In genomic region chr3:124984754-124985153, GRCh38 we compare ENCODE assay signal across 22 cellular contexts. TPM values are rescaled to one million over a fixed set of nuclear protein-coding genes. Genes with fewer than 3 reads are reported as not detected.
DNase-seq lines count a peak whose midpoint lies in the region; ATAC-seq and TF ChIP-seq lines count a peak whose summit lies in the region.
"Had no signal": no experiment of that assay in that cellular context is flagged by ENCODE, and none has a peak within 500 bp of the region (broad histone marks: within the 10 kb centered on the region; RNA-seq: fewer than 3 reads in every experiment).

No MANE protein-coding gene starts in this region.

- H3K4me3 ChIP-seq in heart left ventricle: no peak overlapping the region
- H3K4me3 ChIP-seq in colonic mucosa: no peak overlapping the region
- no peak overlapping the region for H3K4me3 ChIP-seq in mucosa of descending colon
- no peak overlapping the region for H3K4me3 ChIP-seq in transverse colon
- no peak overlapping the region for H3K4me3 ChIP-seq in HAP-1
- H3K4me3 ChIP-seq: GM12878, skin epidermis, thoracic aorta had no signal

- no peak for TF ChIP-seq POLR2A in heart left ventricle (IDR thresholded peaks at IDR 0.05)
- no peak for TF ChIP-seq POLR2A in transverse colon (IDR thresholded peaks at IDR 0.05)

- 87 to 96% (median 95%) methylated on average over 3 of the region's 3 CpGs for WGBS in heart left ventricle, 4 donors
- WGBS in transverse colon (ENCODE audit: low coverage in 1 of 2), 2 donors: 51 to 64% methylated on average over 2 to 3 of the region's 3 CpGs

- in situ Hi-C loops in transverse colon (cut with MboI; ENCODE audit: low pct_ligation_motif_present in 1 of 4, low pct_unique_long_range_greater_than_20kb in 1 of 4, low sequenced_read_pairs in 3 of 4) (loop anchor here in 1 of 4 donors (10.0 kb wide), 1 partner anchor 60 kb away; no protein-coding TSS in a partner anchor), HAP-1 (cut with MboI; ENCODE audit: low sequenced_read_pairs) (no loop called here)

- no peak for DNase-seq in heart left ventricle
- DNase-seq in Right ventricle myocardium inferior (ENCODE audit: missing footprints): no peak
- DNase-seq in colonic mucosa: no peak
- DNase-seq in mucosa of descending colon: no peak
- no peak for DNase-seq in transverse colon
- DNase-seq in ureter (ENCODE audit: low spot score): no peak
- no peak for DNase-seq in HAP-1 (ENCODE audit: low spot score in 2 of 2)
- no peak for DNase-seq in NCI-H187 (lab: John Stamatoyannopoulos, UW)
- DNase-seq: caudate nucleus; DMS 273 treated with DMSO at 0.1 percent for 48 hours; effector memory CD4-positive, alpha-beta T cell; GDM1; KG1; NCI-H1092; NCI-H2081 treated with DMSO at 0.1 percent for 48 hours; NCI-H510A treated with DMSO at 0.1 percent for 48 hours; occipital lobe; stimulated activated CD8-positive, alpha-beta memory T cell treated with anti-CD3 and anti-CD28 coated beads, Interleukin-4, amount 100 ng/mL, for 48 hours had no signal

- H3K36me3 ChIP-seq in heart left ventricle: peaks cover 0 to 96% (median 49%) of the 10 kb centered on the region in 9 donors
- no peaks in the 10 kb centered on the region for H3K36me3 ChIP-seq in colonic mucosa
- H3K36me3 ChIP-seq in mucosa of descending colon (ENCODE audit: low read depth): no peaks in the 10 kb centered on the region
- no peaks in the 10 kb centered on the region for H3K36me3 ChIP-seq in transverse colon
- 0 out of 2 replicates have a peak, but pooled peaks cover 1% of the 10 kb centered on the region for H3K36me3 ChIP-seq in HAP-1 (replicated peaks)

- intact Hi-C loops in heart left ventricle (cut with DNase I) (loop anchor here in 3 of 10 donors (5.0 kb wide), 2 partner anchors 57 to 222 kb away; no protein-coding TSS in a partner anchor), Right ventricle myocardium inferior (cut with DNase I) (no loop called here), colonic mucosa (cut with DNase I) (no loop called here), mucosa of descending colon (cut with DNase I, micrococcal nuclease) (no loop called here), transverse colon (cut with DNase I; ENCODE audit: low total_unique reads) (no loop called here)

- peaks cover 4 to 48% (median 22%) of the 10 kb centered on the region in 12 donors for H3K4me1 ChIP-seq in heart left ventricle
- H3K4me1 ChIP-seq in colonic mucosa: peaks cover 5% of the 10 kb centered on the region
- peaks cover 18% of the 10 kb centered on the region for H3K4me1 ChIP-seq in mucosa of descending colon (ENCODE audit: low read depth)
- H3K4me1 ChIP-seq in transverse colon: peaks cover 18 to 36% (median 30%) of the 10 kb centered on the region in 4 donors
- H3K4me1 ChIP-seq in HAP-1: no peaks in the 10 kb centered on the region

- H3K9me3 ChIP-seq in heart left ventricle (no peaks in the 10 kb centered on the region), colonic mucosa (no peaks in the 10 kb centered on the region), mucosa of descending colon (no peaks in the 10 kb centered on the region), transverse colon (no peaks in the 10 kb centered on the region), HAP-1 (no peaks in the 10 kb centered on the region)
- H3K9me3 ChIP-seq: thoracic aorta had no signal

- no peak overlapping the region for H3K9ac ChIP-seq in colonic mucosa (ENCODE audit: low read depth in 2 of 2, low read length in 2 of 2)

- TF ChIP-seq EP300 in transverse colon (IDR thresholded peaks at IDR 0.05; ENCODE audit: low read depth): no peak

- TF ChIP-seq CTCF in heart left ventricle (IDR thresholded peaks at IDR 0.05): no peak
- TF ChIP-seq CTCF in colonic mucosa (IDR thresholded peaks at IDR 0.05): no peak
- no peak for TF ChIP-seq CTCF in mucosa of descending colon (IDR thresholded peaks at IDR 0.05)
- TF ChIP-seq CTCF in transverse colon (IDR thresholded peaks at IDR 0.05): no peak

- H3K27ac ChIP-seq in heart left ventricle: peak overlapping the region in 11 of 12 donors; percentile 17 to 83 (median 55)
- peak overlapping the region; percentile 51 for H3K27ac ChIP-seq in colonic mucosa
- H3K27ac ChIP-seq in transverse colon: peak overlapping the region; percentile 67 to 78 (median 77)

- no peak for ATAC-seq in heart left ventricle
- ATAC-seq in Right ventricle myocardium inferior: no peak
- ATAC-seq in mucosa of descending colon: peak; percentile 74
- ATAC-seq: activated CD4-positive, CD25-positive, alpha-beta regulatory T cell treated with anti-CD3 and anti-CD28 coated beads, Interleukin-2, amount 50 U/mL, for 24 hours; GM12878 had no signal

- no peaks in the 10 kb centered on the region for H3K27me3 ChIP-seq in heart left ventricle
- H3K27me3 ChIP-seq in colonic mucosa: no peaks in the 10 kb centered on the region
- H3K27me3 ChIP-seq in transverse colon: no peaks in the 10 kb centered on the region
- no peaks in the 10 kb centered on the region for H3K27me3 ChIP-seq in HAP-1 (ENCODE audit: low read depth)

RNA-seq across cellular contexts. Expression of gene MUC13, which starts 50.2 kb away (rescaled TPM):
- total RNA-seq in heart left ventricle (under 1 TPM in 1 of 9 donors, not detected in 8; 0.08 TPM), Right ventricle myocardium inferior (not detected), colonic mucosa (100 to 1,000 TPM; 360 to 853 TPM), mucosa of descending colon (100 to 1,000 TPM; 445 to 923 (median 899) TPM), transverse colon (100 to 1,000 TPM in 3 of 4 donors, 10 to 100 TPM in 1; 37.8 to 700 (median 401) TPM), ureter (not detected)
- polyA plus RNA-seq in heart left ventricle: under 1 TPM in 1 of 2 donors, not detected in 1; 0.15 TPM
- total RNA-seq: occipital lobe had no signal

Comparison
In these comparisons a context has a peak if more than half of its experiments do, and no peak if none do; other contexts are left out.
1. RNA of gene MUC13, which starts 50.2 kb away (total RNA-seq): 445 to 923 TPM in mucosa of descending colon, 360 to 853 TPM in colonic mucosa and 37.8 to 700 TPM in transverse colon; 0.08 TPM in heart left ventricle, not detected in Right ventricle myocardium inferior (single experiment) and not detected in ureter (single experiment); every median in the first group is over 10 times any median in the second.
2. Peak in every context shown above with its lines, with median percentiles within 50 percentile points of each other: H3K27ac ChIP-seq.